In the genomic region with DNA sequence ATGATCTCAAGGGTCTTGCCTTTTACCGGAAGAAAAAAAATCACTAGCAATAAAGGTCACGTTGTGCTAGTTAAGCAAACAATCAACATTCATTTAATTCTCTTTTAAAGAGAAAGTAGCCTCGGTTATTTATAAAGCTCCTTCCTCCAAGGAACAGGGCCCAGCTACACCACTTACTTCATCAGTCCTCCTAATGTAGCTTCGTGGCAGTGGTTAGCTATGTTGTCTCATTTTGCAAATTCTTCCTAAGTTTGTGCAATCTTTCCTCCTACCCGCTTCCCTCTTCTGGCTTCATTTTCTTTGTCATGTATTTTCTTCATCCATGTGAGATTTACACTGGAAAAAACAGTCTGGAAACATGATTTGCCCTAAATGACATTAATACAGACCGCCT, we compare ENCODE assay signal across 14 cellular contexts.
DNase-seq lines count a peak whose midpoint lies in the region; ATAC-seq and TF ChIP-seq lines count a peak whose summit lies in the region.
"Had no signal": no experiment of that assay in that cellular context is flagged by ENCODE, and none has a peak within 500 bp of the region (broad histone marks: within the 10 kb centered on the region; RNA-seq: fewer than 3 reads in every experiment).

No MANE protein-coding gene starts in this region.

- TF ChIP-seq CTCF in fibroblast of the aortic adventitia (IDR thresholded peaks at IDR 0.05; ENCODE audit: insufficient read depth, low read length), result no peak

- no peak for ATAC-seq in left colon
- ATAC-seq: natural killer cell, Panc1 had no signal

- DNase-seq in EH (ENCODE audit: low read depth) (peak; percentile 82), SHP77 treated with DMSO at 0.1 percent for 48 hours (lab: John Stamatoyannopoulos, UW) (peak; percentile 82), fibroblast of the aortic adventitia (ENCODE audit: low read depth) (peak; percentile 95), skeletal muscle cell (ENCODE audit: low read depth) (peak; percentile 55), cortex of kidney (lab: John Stamatoyannopoulos, UW) (no peak), foreskin melanocyte (no peak), left colon (no peak)
- DNase-seq in activated effector memory CD4-positive, alpha-beta T cell treated with Interleukin-2 at 50 U/mL for 16 hours, result no peak
- DNase-seq: activated T-cell treated with anti-CD3 and anti-CD28 coated beads for 4 hours; Calu3; natural killer cell; NCI-H1694 treated with DMSO at 0.1 percent for 48 hours; stimulated activated naive CD4-positive, alpha-beta T cell treated with Interleukin-2 at 50 U/mL for 16 hours had no signal

- intact Hi-C loops in left colon (cut with DNase I, micrococcal nuclease), result no loop called here

- H3K4me3 ChIP-seq in fibroblast of the aortic adventitia (ENCODE audit: low read depth, low read length), result peak overlapping the region; percentile 16
- H3K4me3 ChIP-seq in skeletal muscle cell (ENCODE audit: low read depth, low read length), result no peak overlapping the region

Comparison
In these comparisons a context has a peak if more than half of its experiments do, and no peak if none do; other contexts are left out.
1. DNase-seq: peak in EH (single experiment), SHP77 treated with DMSO at 0.1 percent for 48 hours (single experiment), fibroblast of the aortic adventitia (single experiment) and skeletal muscle cell (single experiment); none in cortex of kidney (single experiment), foreskin melanocyte (single experiment), activated effector memory CD4-positive, alpha-beta T cell treated with Interleukin-2 at 50 U/mL for 16 hours (single experiment) and left colon (0 of 2).